Comparison of ENCODE assay signal across 13 cellular contexts in genomic region chr1:117572546-117572945, GRCh38. TPM values are rescaled to one million over a fixed set of nuclear protein-coding genes. Genes with fewer than 3 reads are reported as not detected.
DNase-seq lines count a peak whose midpoint lies in the region; FAIRE-seq and TF ChIP-seq lines count a peak whose summit lies in the region.
"Had no signal": no experiment of that assay in that cellular context is flagged by ENCODE, and none has a peak within 500 bp of the region (broad histone marks: within the 10 kb centered on the region; RNA-seq: fewer than 3 reads in every experiment).

No MANE protein-coding gene starts in this region.

- FAIRE-seq in urothelium cell line (lab: Jason Lieb, UNC) = peak; percentile 32

- no peak overlapping the region for H3K27ac ChIP-seq in WERI-Rb-1
- H3K27ac ChIP-seq: BLaER1 treated with 17β-estradiol and CSF1 and Interleukin-3, amounts not matched to agents 10 nM and 100 nM; right lobe of liver had no signal

- H3K9me3 ChIP-seq in WERI-Rb-1 (ENCODE audit: severe bottlenecking) = no peaks in the 10 kb centered on the region
- H3K9me3 ChIP-seq: BLaER1 treated with 17β-estradiol and CSF1 and Interleukin-3, amounts not matched to agents 10 nM and 100 nM; right lobe of liver had no signal

- no peaks in the 10 kb centered on the region for H3K27me3 ChIP-seq in WERI-Rb-1 (ENCODE audit: insufficient read depth, low read depth, severe bottlenecking)
- H3K27me3 ChIP-seq: BLaER1 treated with 17β-estradiol and CSF1 and Interleukin-3, amounts not matched to agents 10 nM and 100 nM; right lobe of liver had no signal

- H3K36me3 ChIP-seq in WERI-Rb-1 = no peaks in the 10 kb centered on the region
- H3K36me3 ChIP-seq: BLaER1 treated with 17β-estradiol and CSF1 and Interleukin-3, amounts not matched to agents 10 nM and 100 nM; right lobe of liver had no signal

- no peak for TF ChIP-seq CTCF in WERI-Rb-1 (IDR thresholded peaks at IDR 0.05; ENCODE audit: low read depth, low read length)

- DNase-seq in stimulated activated CD4-positive, alpha-beta T cell treated with anti-CD3 and anti-CD28 coated beads, Interleukin-1b, Interleukin-23, amount 100 ng/mL, for 48 hours = peak; percentile 13
- DNase-seq in stimulated activated CD4-positive, alpha-beta T cell treated with anti-CD3 and anti-CD28 coated beads, Interleukin-4, amount 100 ng/mL, for 1 hour = no peak
- DNase-seq in SKM-1 treated with dmso at 0.1 percent for 144 hours (lab: John Stamatoyannopoulos, UW; ENCODE audit: unreplicated experiment) (peak; percentile 67), urothelium cell line (ENCODE audit: low spot score) (no peak), hepatic stellate cell (ENCODE audit: low spot score) (no peak), WERI-Rb-1 (no peak), A172 (ENCODE audit: low spot score) (no peak)
- DNase-seq in central memory CD4-positive, alpha-beta T cell = peak; percentile 3
- DNase-seq: amniotic stem cell; MM.1S; stimulated activated naive CD4-positive, alpha-beta T cell treated with Interleukin-2 at 50 U/mL for 16 hours had no signal

- H3K4me3 ChIP-seq in WERI-Rb-1 (ENCODE audit: low read depth, low read length) = no peak overlapping the region
- H3K4me3 ChIP-seq: BLaER1 treated with 17β-estradiol and CSF1 and Interleukin-3, amounts not matched to agents 10 nM and 100 nM; right lobe of liver had no signal

RNA-seq across cellular contexts. Expression of gene TENT5C, which starts 33.3 kb away (rescaled TPM):
- 0.12 and 0.31 TPM in 2 replicates for total RNA-seq in A172 (2014; rRNA removed; shearing (Covaris generic))

Comparison
In these comparisons a context has a peak if more than half of its experiments do, and no peak if none do; other contexts are left out.
1. DNase-seq: peak in stimulated activated CD4-positive, alpha-beta T cell treated with anti-CD3 and anti-CD28 coated beads, Interleukin-1b, Interleukin-23, amount 100 ng/mL, for 48 hours (single experiment), SKM-1 treated with dmso at 0.1 percent for 144 hours (single experiment) and central memory CD4-positive, alpha-beta T cell (single experiment); none in stimulated activated CD4-positive, alpha-beta T cell treated with anti-CD3 and anti-CD28 coated beads, Interleukin-4, amount 100 ng/mL, for 1 hour (single experiment), urothelium cell line (single experiment), hepatic stellate cell (single experiment), WERI-Rb-1 (single experiment) and A172 (single experiment).